ENCODE assay signal across 29 cellular contexts in genomic region chr6:65557224-65557623, GRCh38.
DNase-seq lines count a peak whose midpoint lies in the region; ATAC-seq and TF ChIP-seq lines count a peak whose summit lies in the region.
"Had no signal": no experiment of that assay in that cellular context is flagged by ENCODE, and none has a peak within 500 bp of the region (broad histone marks: within the 10 kb centered on the region; RNA-seq: fewer than 3 reads in every experiment).

No MANE protein-coding gene starts in this region.

- no peak overlapping the region for H3K4me3 ChIP-seq in upper lobe of right lung
- H3K4me3 ChIP-seq: A549, ascending aorta, cardiac muscle cell, colonic mucosa, left ventricle myocardium inferior, ovary, thoracic aorta had no signal

- H3K27me3 Mint-ChIP-seq in activated CD4-positive, alpha-beta T cell treated with anti-CD3 and anti-CD28 coated beads for 36 hours: no peaks in the 10 kb centered on the region
- H3K27me3 Mint-ChIP-seq: activated naive CD8-positive, alpha-beta T cell treated with anti-CD3 and anti-CD28 coated beads for 36 hours had no signal

- H3K9me3 ChIP-seq in upper lobe of right lung: no peaks in the 10 kb centered on the region
- H3K9me3 ChIP-seq: A549, ascending aorta, colonic mucosa, ovary, thoracic aorta had no signal

- CTCF ChIA-PET in activated CD4-positive, alpha-beta T cell treated with anti-CD3 and anti-CD28 coated beads for 36 hours (lab: Charles Lee): interaction anchor here (1.5 kb wide), 1 partner anchor 17 kb away, joined by 3 read pairs; no protein-coding TSS in a partner anchor

- H3K36me3 Mint-ChIP-seq in activated CD4-positive, alpha-beta T cell treated with anti-CD3 and anti-CD28 coated beads for 36 hours (ENCODE audit: low read depth): no peaks in the 10 kb centered on the region
- H3K36me3 Mint-ChIP-seq: activated naive CD8-positive, alpha-beta T cell treated with anti-CD3 and anti-CD28 coated beads for 36 hours; CD8-positive, alpha-beta T cell; natural killer cell had no signal

- H3K36me3 ChIP-seq in upper lobe of right lung: no peaks in the 10 kb centered on the region
- H3K36me3 ChIP-seq: ascending aorta, cardiac muscle cell, colonic mucosa, left ventricle myocardium inferior, ovary, thoracic aorta had no signal

- no peaks in the 10 kb centered on the region for H3K4me1 Mint-ChIP-seq in activated CD4-positive, alpha-beta T cell treated with anti-CD3 and anti-CD28 coated beads for 36 hours
- H3K4me1 Mint-ChIP-seq: activated naive CD8-positive, alpha-beta T cell treated with anti-CD3 and anti-CD28 coated beads for 36 hours; natural killer cell had no signal

- H3K27me3 ChIP-seq in upper lobe of right lung: no peaks in the 10 kb centered on the region
- H3K27me3 ChIP-seq: ascending aorta, cardiac muscle cell, colonic mucosa, ovary had no signal

- H3K4me3 Mint-ChIP-seq in activated CD4-positive, alpha-beta T cell treated with anti-CD3 and anti-CD28 coated beads for 36 hours: no peak overlapping the region
- H3K4me3 Mint-ChIP-seq: activated naive CD8-positive, alpha-beta T cell treated with anti-CD3 and anti-CD28 coated beads for 36 hours; CD8-positive, alpha-beta T cell; natural killer cell had no signal

- intact Hi-C loops in upper lobe of right lung (cut with DNase I): no loop called here
- intact Hi-C loops in activated CD4-positive, alpha-beta T cell treated with anti-CD3 and anti-CD28 coated beads for 36 hours (cut with DNase I, micrococcal nuclease): no loop called here

- ATAC-seq in upper lobe of right lung: peak; percentile 36
- no peak for ATAC-seq in GM18867 (IDR thresholded peaks at IDR 0.05; ENCODE audit: unreplicated experiment)
- ATAC-seq in activated CD4-positive, alpha-beta T cell treated with anti-CD3 and anti-CD28 coated beads for 36 hours: no peak
- ATAC-seq: A549; CD8-positive, alpha-beta T cell; natural killer cell had no signal

- no peak overlapping the region for H3K27ac ChIP-seq in upper lobe of right lung
- H3K27ac ChIP-seq: A549, ascending aorta, cardiac muscle cell, colonic mucosa, left ventricle myocardium inferior, ovary, thoracic aorta had no signal

- no peak overlapping the region for H3K27ac Mint-ChIP-seq in activated CD4-positive, alpha-beta T cell treated with anti-CD3 and anti-CD28 coated beads for 36 hours
- H3K27ac Mint-ChIP-seq: activated naive CD8-positive, alpha-beta T cell treated with anti-CD3 and anti-CD28 coated beads for 36 hours; CD8-positive, alpha-beta T cell; natural killer cell had no signal

- peak; percentile 8 for DNase-seq in NCI-H2196 (lab: John Stamatoyannopoulos, UW; ENCODE audit: unreplicated experiment)
- no peak for DNase-seq in NCI-H2196 treated with DMSO at 0.1 percent for 48 hours (lab: John Stamatoyannopoulos, UW; ENCODE audit: unreplicated experiment)
- peak; percentile 50 for DNase-seq in NCI-H2171 treated with DMSO at 0.1 percent for 48 hours (lab: John Stamatoyannopoulos, UW)
- DNase-seq in SHP77 (lab: John Stamatoyannopoulos, UW): peak; percentile 71
- no peak for DNase-seq in upper lobe of right lung
- no peak for DNase-seq in superior temporal gyrus (ENCODE audit: extremely low spot score)
- no peak for DNase-seq in activated CD4-positive, alpha-beta T cell treated with anti-CD3 and anti-CD28 coated beads for 36 hours
- DNase-seq: activated effector memory CD4-positive, alpha-beta T cell treated with anti-CD3 and anti-CD28 coated beads, Interleukin-2, amount 50 U/mL, for 16 hours; activated naive CD8-positive, alpha-beta T cell treated with anti-CD3 and anti-CD28 coated beads for 36 hours; activated T-cell treated with anti-CD3 and anti-CD28 coated beads, Interleukin-2, amount 50 U/mL, for 1 hour; CD8-positive, alpha-beta T cell; colonic mucosa; DMS79; effector CD8-positive, alpha-beta T cell; GDM1; HCEC 1CT; left ventricle myocardium inferior; midbrain; natural killer cell; NCI-H1092; NCI-H524; ovary; stimulated activated naive CD4-positive, alpha-beta T cell treated with Interleukin-2 at 50 U/mL for 16 hours; T-helper 2 cell had no signal

- H3K4me1 ChIP-seq in upper lobe of right lung: no peaks in the 10 kb centered on the region
- H3K4me1 ChIP-seq: A549, ascending aorta, colonic mucosa, left ventricle myocardium inferior had no signal

- POLR2A ChIA-PET in activated CD4-positive, alpha-beta T cell treated with anti-CD3 and anti-CD28 coated beads for 36 hours (lab: Charles Lee): no interaction called here

- TF ChIP-seq CTCF in upper lobe of right lung (IDR thresholded peaks at IDR 0.05): no peak

- peaks cover 3% of the 10 kb centered on the region for H3K9me3 Mint-ChIP-seq in activated CD4-positive, alpha-beta T cell treated with anti-CD3 and anti-CD28 coated beads for 36 hours (ENCODE audit: low read depth)
- H3K9me3 Mint-ChIP-seq: activated naive CD8-positive, alpha-beta T cell treated with anti-CD3 and anti-CD28 coated beads for 36 hours had no signal

Comparison
In these comparisons a context has a peak if more than half of its experiments do, and no peak if none do; other contexts are left out.
1. DNase-seq: peak in NCI-H2196 (single experiment), NCI-H2171 treated with DMSO at 0.1 percent for 48 hours (single experiment) and SHP77 (2 of 2); none in NCI-H2196 treated with DMSO at 0.1 percent for 48 hours (single experiment), upper lobe of right lung (single experiment), superior temporal gyrus (single experiment) and activated CD4-positive, alpha-beta T cell treated with anti-CD3 and anti-CD28 coated beads for 36 hours (single experiment).